In the genomic region with DNA sequence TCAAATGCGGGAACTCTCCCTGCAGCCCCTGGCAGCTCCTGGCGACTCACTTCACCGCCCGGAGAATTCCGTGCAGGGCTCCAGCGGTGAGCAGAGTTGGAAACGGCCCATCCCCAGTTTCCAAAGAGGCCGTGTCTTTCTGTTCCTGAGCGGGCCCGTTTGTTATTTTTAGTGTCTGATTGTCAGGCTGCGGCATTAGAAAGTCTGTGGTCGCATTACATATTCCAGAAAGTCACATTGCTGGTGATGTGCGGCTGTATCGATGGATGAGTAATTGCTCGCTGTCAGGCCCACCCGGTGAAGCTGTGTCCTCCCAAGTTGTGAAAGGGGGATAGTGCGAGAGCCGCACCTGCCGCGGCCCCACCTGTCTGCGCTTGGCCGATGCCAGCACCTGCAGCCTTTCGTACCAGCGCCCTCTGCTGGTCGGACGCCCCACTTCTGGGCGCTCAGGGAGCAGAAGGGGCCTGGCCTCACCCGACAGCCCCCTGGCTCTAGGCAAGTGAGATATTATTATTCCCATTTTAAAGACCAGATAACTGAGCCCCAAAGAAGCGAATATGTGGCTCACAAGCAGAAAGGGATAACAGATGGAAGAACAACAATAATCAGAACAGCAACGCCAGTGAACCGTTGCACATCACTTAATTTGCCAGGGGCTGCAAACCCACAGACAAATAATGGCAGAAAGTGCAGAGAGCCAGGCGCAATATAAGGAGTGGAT, we compare ENCODE assay signal across 8 cellular contexts.
DNase-seq lines count a peak whose midpoint lies in the region; ATAC-seq, FAIRE-seq and TF ChIP-seq lines count a peak whose summit lies in the region.

No MANE protein-coding gene starts in this region.

- H3K27ac ChIP-seq in adrenal gland (no peak overlapping the region), small intestine (ENCODE audit: low read depth in 1 of 2, low read length in 1 of 2) (no peak overlapping the region)

- H3K4me1 ChIP-seq in adrenal gland (replicated peaks in 1 of 2) (peaks cover 0 to 10% of the 10 kb centered on the region in 2 donors), small intestine (ENCODE audit: control insufficient read depth in 2 of 2, insufficient read depth in 1 of 2, low read depth in 1 of 2, low read length in 1 of 2) (no peaks in the 10 kb centered on the region)

- H3K27me3 ChIP-seq in adrenal gland = no peaks in the 10 kb centered on the region
- no peaks in the 10 kb centered on the region for H3K27me3 ChIP-seq in small intestine (ENCODE audit: control insufficient read depth in 2 of 2, insufficient read depth in 2 of 2, low read length in 2 of 2)

- TF ChIP-seq CTCF in AG09309 (IDR thresholded peaks at IDR 0.05; ENCODE audit: control insufficient read depth, insufficient read depth, low read depth, low read length, missing control alignments) = peak; percentile 84
- TF ChIP-seq CTCF in adrenal gland (IDR thresholded peaks at IDR 0.05) = peak; percentile 71 to 95 (median 86)

- intact Hi-C loops in adrenal gland (cut with DNase I) = loop anchor here in 1 of 2 donors (10.0 kb wide), 2 partner anchors 242 to 902 kb away; a partner anchor contains a TSS

- ATAC-seq in GM19351 (IDR thresholded peaks at IDR 0.05; ENCODE audit: unreplicated experiment) = peak; percentile 80

- no peak for FAIRE-seq in small intestine (lab: Jason Lieb, UNC)

- in situ Hi-C loops in KBM-7 (cut with MboI; ENCODE audit: low pct_unique_long_range_greater_than_20kb, low sequenced_read_pairs) = no loop called here

- H3K9me3 ChIP-seq in adrenal gland (replicated peaks in 1 of 3) (no peaks in the 10 kb centered on the region), small intestine (ENCODE audit: control insufficient read depth, low read depth) (no peaks in the 10 kb centered on the region)

- WGBS in adrenal gland, 4 donors = 16 to 22% (median 19%) methylated on average over 20 to 32 of the region's 32 CpGs
- 12 to 20% (median 16%) methylated on average over 32 of the region's 32 CpGs for whole genome bisulfite sequencing in small intestine, 3 donors

- H3K36me3 ChIP-seq in adrenal gland (replicated peaks in 1 of 2) (no peaks in the 10 kb centered on the region), small intestine (ENCODE audit: control insufficient read depth in 2 of 2, insufficient read depth in 2 of 2, low read length in 2 of 2) (no peaks in the 10 kb centered on the region)

- H3K4me3 ChIP-seq in AG09309 (ENCODE audit: control insufficient read depth, low read depth, low read length) (no peak overlapping the region), adrenal gland (peak overlapping the region in 1 of 4 donors; percentile 54), small intestine (ENCODE audit: low read depth in 1 of 2, low read length in 2 of 2) (peak overlapping the region in 1 of 2 donors; percentile 3)

- TF ChIP-seq POLR2A in adrenal gland (IDR thresholded peaks at IDR 0.05) = no peak

- DNase-seq in AG09309 (ENCODE audit: low read depth) (no peak), KBM-7 (peak; percentile 34), T-helper 1 cell (peak; percentile 50 to 75 (median 69)), adrenal gland (peak; percentile 52 to 85 (median 79)), hypothalamus (lab: John Stamatoyannopoulos, UW) (peak in 45 of 51 donors; percentile 2 to 72 (median 26)), small intestine (peak; percentile 58), RKO (ENCODE audit: low spot score) (no peak)

Comparison
In these comparisons a context has a peak if more than half of its experiments do, and no peak if none do; other contexts are left out.
1. DNase-seq: peak in KBM-7 (single experiment), T-helper 1 cell (5 of 5), adrenal gland (7 of 7), hypothalamus (45 of 51) and small intestine (single experiment); none in AG09309 (single experiment) and RKO (single experiment).